Comparison of ENCODE assay signal across 8 cellular contexts in genomic region chr12:9646794-9647622, GRCh38. TPM values are rescaled to one million over a fixed set of nuclear protein-coding genes. Genes with fewer than 3 reads are reported as not detected.
DNase-seq lines count a peak whose midpoint lies in the region; ATAC-seq and TF ChIP-seq lines count a peak whose summit lies in the region.

No MANE protein-coding gene starts in this region.

- ATAC-seq in naive thymus-derived CD4-positive, alpha-beta T cell, result no peak
- ATAC-seq in HG02759 (IDR thresholded peaks at IDR 0.05; ENCODE audit: unreplicated experiment), result no peak

- peaks cover 0 to 5% (median 0%) of the 10 kb centered on the region in 5 donors for H3K27me3 Mint-ChIP-seq in naive thymus-derived CD4-positive, alpha-beta T cell

- H3K27ac Mint-ChIP-seq in naive thymus-derived CD4-positive, alpha-beta T cell, result peak overlapping the region; percentile 92 to 100 (median 98)

- peak overlapping the region; percentile 92 for H3K27ac ChIP-seq in naive thymus-derived CD4-positive, alpha-beta T cell (ENCODE audit: low read depth, low read length)

- H3K4me3 Mint-ChIP-seq in naive thymus-derived CD4-positive, alpha-beta T cell, result peak overlapping the region; percentile 93 to 100 (median 98)

- H3K4me1 ChIP-seq in naive thymus-derived CD4-positive, alpha-beta T cell (ENCODE audit: control insufficient read depth in 2 of 2, insufficient read depth in 2 of 2, low read length in 2 of 2), result peaks cover 30 to 33% of the 10 kb centered on the region in 2 donors

- peaks cover 29 to 67% (median 61%) of the 10 kb centered on the region in 7 donors for H3K4me1 Mint-ChIP-seq in naive thymus-derived CD4-positive, alpha-beta T cell

- peaks cover 0 to 4% (median 0%) of the 10 kb centered on the region in 3 experiments for H3K9me3 ChIP-seq in naive thymus-derived CD4-positive, alpha-beta T cell (ENCODE audit: control insufficient read depth in 2 of 3, low read length in 3 of 3)

- H3K36me3 Mint-ChIP-seq in naive thymus-derived CD4-positive, alpha-beta T cell, result peaks cover 17 to 47% (median 30%) of the 10 kb centered on the region in 5 donors

- CTCF ChIA-PET in naive thymus-derived CD4-positive, alpha-beta T cell (lab: Charles Lee), result interaction anchor here (0.7 to 2.6 kb wide), 13 partner anchors 13 to 317 kb away, joined by 3 to 36 read pairs (median 4); no protein-coding TSS in a partner anchor

- intact Hi-C loops in naive thymus-derived CD4-positive, alpha-beta T cell (cut with micrococcal nuclease), result loop anchor here (1.0 to 10.0 kb wide), 3 partner anchors 13 to 565 kb away; partner anchors contain the start of gene GABARAPL1 (in 1 of the 2)

- no peaks in the 10 kb centered on the region for H3K27me3 ChIP-seq in naive thymus-derived CD4-positive, alpha-beta T cell (ENCODE audit: control insufficient read depth in 2 of 2, insufficient read depth in 2 of 2, low read length in 2 of 2)

- H3K36me3 ChIP-seq in naive thymus-derived CD4-positive, alpha-beta T cell (ENCODE audit: control insufficient read depth in 2 of 3, insufficient read depth in 3 of 3, low read length in 3 of 3), result peaks cover 0 to 6% (median 0%) of the 10 kb centered on the region in 3 experiments

- H3K9me3 Mint-ChIP-seq in naive thymus-derived CD4-positive, alpha-beta T cell, result peaks cover 3 to 54% (median 14%) of the 10 kb centered on the region in 11 donors

- POLR2A ChIA-PET in naive thymus-derived CD4-positive, alpha-beta T cell (lab: Charles Lee), result interaction anchor here (0.7 to 25.5 kb wide), 20 partner anchors 8 to 222 kb away, joined by 3 to 784 read pairs (median 14); partner anchors contain the start of genes CD69, CLEC2B and CLEC2D

- no peak overlapping the region for H3K4me3 ChIP-seq in choroid plexus epithelial cell (ENCODE audit: low read depth, low read length)
- peak overlapping the region; percentile 67 for H3K4me3 ChIP-seq in naive thymus-derived CD4-positive, alpha-beta T cell (ENCODE audit: low read length)

- no peak for TF ChIP-seq CTCF in choroid plexus epithelial cell (conservative IDR thresholded peaks at IDR 0.05; ENCODE audit: low read depth, low read length)

- DNase-seq in DMS114 treated with DMSO at 0.1 percent for 48 hours (lab: John Stamatoyannopoulos, UW; ENCODE audit: unreplicated experiment) (peak; percentile 34), NCI-H146 (lab: John Stamatoyannopoulos, UW) (peak; percentile 35), choroid plexus epithelial cell (ENCODE audit: low read depth) (peak; percentile 48), NCI-H128 (lab: John Stamatoyannopoulos, UW; ENCODE audit: unreplicated experiment) (no peak), NCI-H1930 (lab: John Stamatoyannopoulos, UW) (no peak), NOMO-1 treated with dmso at 0.1 percent for 144 hours (lab: John Stamatoyannopoulos, UW; ENCODE audit: unreplicated experiment) (no peak)
- no peak for DNase-seq in naive thymus-derived CD4-positive, alpha-beta T cell

RNA-seq across cellular contexts. Expression of gene CLEC2D, which starts 22.5 kb away (rescaled TPM):
- total RNA-seq in naive thymus-derived CD4-positive, alpha-beta T cell, result 100 to 1,000 TPM; 182 to 378 (median 327) TPM
- 100 to 1,000 TPM; 319 to 323 TPM for polyA plus RNA-seq in naive thymus-derived CD4-positive, alpha-beta T cell

RNA-seq across cellular contexts. Expression of gene KLRB1, which starts 39.3 kb away (rescaled TPM):
- total RNA-seq in naive thymus-derived CD4-positive, alpha-beta T cell, result 10 to 100 TPM in 1 of 5 experiments, 1 to 10 TPM in 4; 1.1 to 33.7 (median 2.7) TPM
- polyA plus RNA-seq in naive thymus-derived CD4-positive, alpha-beta T cell, result 1 to 10 TPM in 1 of 2 donors, under 1 TPM in 1; 0.43 to 1.9 TPM

Comparison
In these comparisons a context has a peak if more than half of its experiments do, and no peak if none do; other contexts are left out.
1. DNase-seq: peak in DMS114 treated with DMSO at 0.1 percent for 48 hours (single experiment), NCI-H146 (single experiment) and choroid plexus epithelial cell (single experiment); none in naive thymus-derived CD4-positive, alpha-beta T cell (0 of 9), NCI-H128 (single experiment), NCI-H1930 (0 of 2) and NOMO-1 treated with dmso at 0.1 percent for 144 hours (single experiment).